In genomic region chr12:68801124-68801523, GRCh38 we compare ENCODE assay signal across 6 cellular contexts. TPM values are rescaled to one million over a fixed set of nuclear protein-coding genes. Genes with fewer than 3 reads are reported as not detected.
DNase-seq lines count a peak whose midpoint lies in the region; ATAC-seq, FAIRE-seq and TF ChIP-seq lines count a peak whose summit lies in the region.
"Not testable (repeated sequence)": the region's sequence is repeated elsewhere in the genome, so short reads cannot be mapped to it uniquely, and the experiment has no call there.

No MANE protein-coding gene starts in this region.

- DNase-seq in HFFc6; Panc1 (ENCODE audit: low read depth, low spot score); GM12878 (ENCODE audit: low read depth, low spot score); colonic mucosa; stomach: not testable (repeated sequence)

- 93% methylated on average over 7 of the region's 7 CpGs for WGBS in GM12878 (ENCODE audit: insufficient coverage, insufficient replicate concordance, low lambda C conversion rate, missing lambda C conversion rate)
- WGBS in stomach, 5 donors: 92 to 95% (median 93%) methylated on average over 7 of the region's 7 CpGs

- peak overlapping the region in 9 of 11 experiments; percentile 17 to 100 (median 39); a peak in 14 of 22 replicates for H3K27ac ChIP-seq in BLaER1 treated with 17β-estradiol and CSF1 and Interleukin-3, amounts not matched to agents 10 nM and 100 nM
- H3K27ac ChIP-seq in Panc1 (ENCODE audit: low read length): peak overlapping the region; percentile 11; the same call in 1 of the 2 replicates
- H3K27ac ChIP-seq in GM12878 (ENCODE audit: control insufficient read depth, insufficient read depth): not testable (repeated sequence)
- peak overlapping the region; percentile 55 for H3K27ac ChIP-seq in colonic mucosa
- peak overlapping the region in 4 of 5 donors; percentile 1 to 64 (median 40) for H3K27ac ChIP-seq in stomach

- H3K36me3 Mint-ChIP-seq in HFFc6 (ENCODE audit: low read depth): not testable (repeated sequence)

- SMC1A ChIA-PET in GM12878 (lab: Charles Lee; ENCODE audit: uncharacterized antibody, unreplicated experiment): not testable (repeated sequence)

- H3K4me2 ChIP-seq in BLaER1 treated with 17β-estradiol and CSF1 and Interleukin-3, amounts not matched to agents 10 nM and 100 nM: peak overlapping the region; percentile 59 to 98 (median 86); a peak in 19 of 22 replicates
- not testable (repeated sequence) for H3K4me2 ChIP-seq in GM12878 (ENCODE audit: control insufficient read depth, insufficient read depth)

- not testable (repeated sequence) for H3K27me3 Mint-ChIP-seq in HFFc6 (ENCODE audit: insufficient read depth)

- 0 out of 20 replicates have a peak overlapping the region, but pooled peaks of 1 of the 10 experiments have one; percentile 25 for H3K4me3 ChIP-seq in BLaER1 treated with 17β-estradiol and CSF1 and Interleukin-3, amounts not matched to agents 10 nM and 100 nM
- peak overlapping the region in 1 of 2 experiments; percentile 17; a peak in 2 of 4 replicates for H3K4me3 ChIP-seq in Panc1 (ENCODE audit: low read depth in 2 of 2, low read length in 2 of 2)
- H3K4me3 ChIP-seq in GM12878, colonic mucosa, stomach: not testable (repeated sequence)

- not testable (repeated sequence) for H3K9me3 Mint-ChIP-seq in HFFc6

- peak overlapping the region in 5 of 11 experiments; percentile 12 to 100 (median 50); a peak in 9 of 22 replicates for H3K9ac ChIP-seq in BLaER1 treated with 17β-estradiol and CSF1 and Interleukin-3, amounts not matched to agents 10 nM and 100 nM
- H3K9ac ChIP-seq in GM12878 (ENCODE audit: control insufficient read depth, insufficient read depth, low read length); colonic mucosa (ENCODE audit: low read depth in 2 of 2, low read length in 2 of 2): not testable (repeated sequence)

- H3K36me3 ChIP-seq in BLaER1 treated with 17β-estradiol and CSF1 and Interleukin-3, amounts not matched to agents 10 nM and 100 nM; Panc1 (ENCODE audit: control insufficient read depth, insufficient read depth, low read length); GM12878 (ENCODE audit: control insufficient read depth in 2 of 2, insufficient read depth in 2 of 2, low read length in 1 of 2); colonic mucosa; stomach: not testable (repeated sequence)

- TF ChIP-seq EP300 in GM12878 (IDR thresholded peaks at IDR 0.05; ENCODE audit: borderline replicate concordance in 1 of 2, control insufficient read depth in 1 of 2, low read depth in 2 of 2, low read length in 2 of 2); stomach (IDR thresholded peaks at IDR 0.05): not testable (repeated sequence)

- TF ChIP-seq RAD21 in GM12878 (IDR thresholded peaks at IDR 0.05; ENCODE audit: insufficient read depth, low read depth, low read length): not testable (repeated sequence)

- H3K27ac Mint-ChIP-seq in HFFc6: peak overlapping the region; percentile 82

- peaks cover 29% of the 10 kb centered on the region for H3K4me1 Mint-ChIP-seq in HFFc6 (ENCODE audit: low read depth)

- H4K20me1 ChIP-seq in BLaER1 treated with 17β-estradiol and CSF1 and Interleukin-3, amounts not matched to agents 10 nM and 100 nM; GM12878 (ENCODE audit: control insufficient read depth, insufficient read depth): not testable (repeated sequence)

- intact Hi-C loops in Panc1 (cut with micrococcal nuclease; ENCODE audit: unreplicated experiment); GM12878 (cut with micrococcal nuclease; ENCODE audit: unreplicated experiment): not testable (repeated sequence)
- intact Hi-C loops in colonic mucosa (cut with DNase I) (loop anchor here (10.0 kb wide), 1 partner anchor 56 kb away; the partner anchor contains the start of gene SLC35E3), stomach (cut with DNase I; ENCODE audit: low total_unique reads) (loop anchor here (10.0 kb wide), 1 partner anchor 56 kb away; the partner anchor contains the start of gene SLC35E3)

- H3K4me3 Mint-ChIP-seq in HFFc6: peak overlapping the region; percentile 74; the same call in 1 of the 2 replicates

- ATAC-seq in Panc1, GM12878: not testable (repeated sequence)

- FAIRE-seq in GM12878 (lab: Jason Lieb, UNC): peak; percentile 59

- POLR2A ChIA-PET in Panc1 (lab: Charles Lee); GM12878 (lab: Charles Lee): not testable (repeated sequence)

- not testable (repeated sequence) for BruUV-seq in Panc1 (replicated peaks; lab: Mats Ljungman, UMichigan); GM12878 (replicated peaks; lab: Mats Ljungman, UMichigan)

- RAD21 ChIA-PET in GM12878 (lab: Charles Lee; ENCODE audit: unreplicated experiment): not testable (repeated sequence)

- in situ Hi-C loops in Panc1 (cut with HindIII; ENCODE audit: low pct_unique_long_range_greater_than_20kb, low sequenced_read_pairs); GM12878 (cut with MboI): not testable (repeated sequence)

- TF ChIP-seq POLR2A in GM12878 (IDR thresholded peaks at IDR 0.05; ENCODE audit: low read depth, low read length); stomach (IDR thresholded peaks at IDR 0.05): not testable (repeated sequence)

- H3K9me3 ChIP-seq in BLaER1 treated with 17β-estradiol and CSF1 and Interleukin-3, amounts not matched to agents 10 nM and 100 nM (replicated peaks in 1 of 11): peaks cover 0 to 12% (median 0%) of the 10 kb centered on the region in 11 experiments; a peak in 2 of 22 replicates
- not testable (repeated sequence) for H3K9me3 ChIP-seq in Panc1 (ENCODE audit: control insufficient read depth, insufficient read depth, low read depth, low read length); GM12878 (replicated peaks; ENCODE audit: control insufficient read depth, insufficient read depth, low read length); colonic mucosa; stomach

- H2AFZ ChIP-seq in GM12878 (ENCODE audit: control insufficient read depth, low read depth, low read length): not testable (repeated sequence)

- not testable (repeated sequence) for H3K79me2 ChIP-seq in GM12878 (ENCODE audit: control insufficient read depth, insufficient read depth, low read length)

- CTCF ChIA-PET in Panc1 (lab: Charles Lee): interaction anchor here (0.7 kb wide), 1 partner anchor 333 kb away, joined by 3 read pairs; no protein-coding TSS in a partner anchor
- CTCF ChIA-PET in GM12878 (lab: Yijun Ruan, JAX): not testable (repeated sequence)

- not testable (repeated sequence) for TF ChIP-seq CTCF in HFFc6 (IDR thresholded peaks at IDR 0.05); Panc1 (IDR thresholded peaks at IDR 0.05); GM12878 (IDR thresholded peaks at IDR 0.05 in 2 of 3, conservative IDR thresholded peaks at IDR 0.05 in 1 of 3; ENCODE audit: control insufficient read depth in 2 of 3, extremely low read depth in 1 of 3, insufficient read depth in 1 of 3, low read depth in 3 of 3, low read length in 3 of 3); colonic mucosa (IDR thresholded peaks at IDR 0.05); stomach (IDR thresholded peaks at IDR 0.05)

- not testable (repeated sequence) for H3K27me3 ChIP-seq in BLaER1 treated with 17β-estradiol and CSF1 and Interleukin-3, amounts not matched to agents 10 nM and 100 nM; Panc1 (ENCODE audit: control insufficient read depth, insufficient read depth, low read length); GM12878 (replicated peaks in 1 of 2; ENCODE audit: control insufficient read depth in 2 of 2, insufficient read depth in 2 of 2, low read length in 1 of 2); colonic mucosa; stomach

- peaks cover 30 to 55% (median 35%) of the 10 kb centered on the region in 10 experiments for H3K4me1 ChIP-seq in BLaER1 treated with 17β-estradiol and CSF1 and Interleukin-3, amounts not matched to agents 10 nM and 100 nM
- not testable (repeated sequence) for H3K4me1 ChIP-seq in Panc1 (ENCODE audit: control insufficient read depth, insufficient read depth, low read length); GM12878 (ENCODE audit: control insufficient read depth, insufficient read depth, low read length); colonic mucosa
- H3K4me1 ChIP-seq in stomach: peaks cover 4 to 27% (median 12%) of the 10 kb centered on the region in 4 donors

RNA-seq across cellular contexts. Expression of gene MDM2, which starts 6.9 kb away (rescaled TPM):
- total RNA-seq in HFFc6 (2021; fragmentation: NEBNext Ultra II Directional; extraction: Animal tissue kit (Norgen Biotek cat#: 25700)): 100 to 1,000 TPM; 216 to 270 (median 236) TPM
- total RNA-seq in Panc1 (2021; ENCODE audit: unreplicated experiment) (101 TPM), GM12878 (2014; rRNA removed) (88.1 and 113 TPM in 2 replicates), GM12878 (2014; rRNA removed; fragmentation: Illumina TruSeq; extraction: Trizol) (158 and 173 TPM in 2 replicates), GM12878 (2021) (164 and 174 TPM in 2 replicates), colonic mucosa (100 to 1,000 TPM in 1 of 2 donors, 10 to 100 TPM in 1; 94.8 to 107 TPM), stomach (100 to 1,000 TPM in 3 of 5 donors, 10 to 100 TPM in 2; 42.4 to 151 (median 132) TPM)
- polyA plus RNA-seq in Panc1 (2012; ENCODE audit: insufficient read length): 11.8 TPM
- 439 and 462 TPM in 2 replicates for total RNA-seq in GM12878 (2013; cell fraction: nucleolus; rRNA removed)
- 27.8 TPM for polyA plus RNA-seq in GM12878 (2011; ENCODE audit: low read depth)
- polyA plus RNA-seq in GM12878 (2011; rRNA removed) (82.0 and 136 TPM in 2 replicates), GM12878 (2014; fragmentation: Illumina TruSeq; extraction: Trizol) (75.8 and 104 TPM in 2 replicates), GM12878 (2014; fragmentation: Nextera tagmentation; extraction: Ambion mirVana) (10 to 100 TPM; 48.2 to 65.8 TPM), GM12878 (2014; rRNA removed) (56.8 and 77.8 TPM in 2 replicates), GM12878 (2016; fragmentation: Nextera tagmentation; extraction: Ambion mirVana) (100 to 1,000 TPM; 145 to 171 TPM), stomach (10 to 100 TPM; 16.8 to 74.4 (median 23.8) TPM)
- 28.3 and 34.4 TPM in 2 replicates for polyA plus RNA-seq in GM12878 (2011; cell fraction: cytosol; rRNA removed)
- 41.5 and 94.7 TPM in 2 replicates for polyA plus RNA-seq in GM12878 (2011; cell fraction: nucleus; rRNA removed)
- 55.6 and 89.6 TPM in 2 replicates for polyA plus RNA-seq in GM12878 (2012)
- polyA minus RNA-seq in GM12878 (2011; rRNA and poly(A)+ RNA removed): 154 and 263 TPM in 2 replicates
- polyA minus RNA-seq in GM12878 (2011; cell fraction: cytosol; rRNA and poly(A)+ RNA removed): 97.2 and 107 TPM in 2 replicates
- polyA minus RNA-seq in GM12878 (2011; cell fraction: nucleus; rRNA and poly(A)+ RNA removed): 157 and 218 TPM in 2 replicates

RNA-seq across cellular contexts. Expression of gene SLC35E3, which starts 55.1 kb away (rescaled TPM):
- 10 to 100 TPM; 10.7 to 17.0 (median 12.0) TPM for total RNA-seq in HFFc6 (2021; fragmentation: NEBNext Ultra II Directional; extraction: Animal tissue kit (Norgen Biotek cat#: 25700))
- 15.9 TPM for total RNA-seq in Panc1 (2021; ENCODE audit: unreplicated experiment)
- polyA plus RNA-seq in Panc1 (2012; ENCODE audit: insufficient read length): 10.2 TPM
- 23.3 and 27.4 TPM in 2 replicates for total RNA-seq in GM12878 (2013; cell fraction: nucleolus; rRNA removed)
- total RNA-seq in GM12878 (2014; rRNA removed): 4.0 and 5.8 TPM in 2 replicates
- 3.8 and 6.1 TPM in 2 replicates for total RNA-seq in GM12878 (2014; rRNA removed; fragmentation: Illumina TruSeq; extraction: Trizol)
- total RNA-seq in GM12878 (2021): 10.6 and 10.8 TPM in 2 replicates
- 2.5 TPM for polyA plus RNA-seq in GM12878 (2011; ENCODE audit: low read depth)
- 9.2 and 12.9 TPM in 2 replicates for polyA plus RNA-seq in GM12878 (2011; rRNA removed)
- 4.4 and 7.5 TPM in 2 replicates for polyA plus RNA-seq in GM12878 (2011; cell fraction: cytosol; rRNA removed)
- polyA plus RNA-seq in GM12878 (2011; cell fraction: nucleus; rRNA removed): 4.7 and 6.5 TPM in 2 replicates
- 7.4 and 9.6 TPM in 2 replicates for polyA plus RNA-seq in GM12878 (2012)
- polyA plus RNA-seq in GM12878 (2014; fragmentation: Illumina TruSeq; extraction: Trizol): 5.6 and 7.0 TPM in 2 replicates
- 1 to 10 TPM; 3.6 to 6.0 TPM for polyA plus RNA-seq in GM12878 (2014; fragmentation: Nextera tagmentation; extraction: Ambion mirVana)
- 2.4 and 4.3 TPM in 2 replicates for polyA plus RNA-seq in GM12878 (2014; rRNA removed)
- 10 to 100 TPM; 17.6 to 19.8 TPM for polyA plus RNA-seq in GM12878 (2016; fragmentation: Nextera tagmentation; extraction: Ambion mirVana)
- polyA minus RNA-seq in GM12878 (2011; rRNA and poly(A)+ RNA removed): 3.4 and 5.0 TPM in 2 replicates
- polyA minus RNA-seq in GM12878 (2011; cell fraction: cytosol; rRNA and poly(A)+ RNA removed): 1.1 and 1.6 TPM in 2 replicates
- polyA minus RNA-seq in GM12878 (2011; cell fraction: nucleus; rRNA and poly(A)+ RNA removed): 2.7 and 3.3 TPM in 2 replicates
- 1 to 10 TPM; 6.8 to 7.1 TPM for total RNA-seq in colonic mucosa
- total RNA-seq in stomach: 1 to 10 TPM in 3 of 5 donors, under 1 TPM in 2; under 0.01 to 5.9 (median 1.2) TPM
- 1 to 10 TPM; 2.1 to 5.0 (median 2.6) TPM for polyA plus RNA-seq in stomach
